In genomic region chr10:3473271-3473670, GRCh38 we compare ENCODE assay signal across 1 cellular context.
TF ChIP-seq lines count a peak whose summit lies in the region.

No MANE protein-coding gene starts in this region.

TF ChIP-seq in IMR-90, 13 proteins besides CTCF, POLR2A, EP300 and RAD21 (continued from another document):
- TF ChIP-seq MXI1 (IDR thresholded peaks at IDR 0.05; ENCODE audit: borderline replicate concordance, low read depth, low read length), result no peak
- TF ChIP-seq MAZ (IDR thresholded peaks at IDR 0.05; ENCODE audit: borderline replicate concordance, low read depth, low read length), result no peak
TF ChIP-seq in IMR-90: peak in this region for 0.
